ENCODE assay signal across 8 cellular contexts in genomic region chr18:21191596-21192307, GRCh38. TPM values are rescaled to one million over a fixed set of nuclear protein-coding genes. Genes with fewer than 3 reads are reported as not detected.
DNase-seq lines count a peak whose midpoint lies in the region; ATAC-seq and TF ChIP-seq lines count a peak whose summit lies in the region.

No MANE protein-coding gene starts in this region.

- no peak overlapping the region for H3K9ac ChIP-seq in DND-41 (ENCODE audit: low read depth, low read length)
- H3K9ac ChIP-seq in OCI-LY3 (ENCODE audit: low read length) = no peak overlapping the region

- H2AFZ ChIP-seq in DND-41 (ENCODE audit: low read depth, low read length) (no peak overlapping the region), OCI-LY3 (ENCODE audit: low read depth, low read length) (0 out of 2 replicates have a peak overlapping the region, but pooled peaks have one; percentile 34)

- ATAC-seq in DND-41 (ENCODE audit: insufficient read depth, low read depth) = peak; percentile 62
- ATAC-seq in lower lobe of right lung = peak; percentile 71 to 75
- ATAC-seq in GM19324 (IDR thresholded peaks at IDR 0.05; ENCODE audit: low FRiP score, unreplicated experiment) = no peak
- no peak for ATAC-seq in GM19351 (IDR thresholded peaks at IDR 0.05; ENCODE audit: unreplicated experiment)
- no peak for ATAC-seq in HG02763 (IDR thresholded peaks at IDR 0.05; ENCODE audit: unreplicated experiment)

- DNase-seq in DND-41 (peak; percentile 31), HPDE6-E6E7 (ENCODE audit: extremely low spot score) (peak; percentile 34), dedifferentiated amniotic fluid mesenchymal stem cell (ENCODE audit: extremely low spot score) (peak; percentile 54), lower lobe of right lung (peak; percentile 61)

- H4K20me1 ChIP-seq in DND-41 (ENCODE audit: insufficient read depth, low read length) (no peaks in the 10 kb centered on the region), OCI-LY3 (ENCODE audit: insufficient read depth, low read length) (no peaks in the 10 kb centered on the region)

- H3K36me3 ChIP-seq in DND-41 (ENCODE audit: insufficient read depth, low read length) (no peaks in the 10 kb centered on the region), OCI-LY3 (replicated peaks; ENCODE audit: low read depth, low read length) (no peaks in the 10 kb centered on the region), lower lobe of right lung (no peaks in the 10 kb centered on the region)

- H3K79me2 ChIP-seq in DND-41 (ENCODE audit: insufficient read depth, low read length) (no peaks in the 10 kb centered on the region), OCI-LY3 (ENCODE audit: low read length) (no peaks in the 10 kb centered on the region)

- no peaks in the 10 kb centered on the region for H3K4me1 ChIP-seq in DND-41 (ENCODE audit: insufficient read depth, low read length)
- H3K4me1 ChIP-seq in OCI-LY3 (ENCODE audit: low read length) = peaks cover 3% of the 10 kb centered on the region; the same call in 1 of the 2 replicates
- no peaks in the 10 kb centered on the region for H3K4me1 ChIP-seq in lower lobe of right lung

- H3K4me3 ChIP-seq in DND-41 (ENCODE audit: low read depth in 1 of 2, low read length in 2 of 2) (no peak overlapping the region), OCI-LY3 (ENCODE audit: low read length) (no peak overlapping the region), lower lobe of right lung (no peak overlapping the region)

- TF ChIP-seq CTCF in DND-41 (IDR thresholded peaks at IDR 0.05; ENCODE audit: borderline replicate concordance, extremely low read depth, low read length, poor library complexity, severe bottlenecking) (peak; percentile 61), OCI-LY3 (IDR thresholded peaks at IDR 0.05; ENCODE audit: low read depth, low read length) (peak; percentile 62), lower lobe of right lung (IDR thresholded peaks at IDR 0.05) (peak; percentile 57)

- no peaks in the 10 kb centered on the region for H3K9me3 ChIP-seq in DND-41 (ENCODE audit: insufficient read depth, low read length, severe bottlenecking)
- no peaks in the 10 kb centered on the region for H3K9me3 ChIP-seq in OCI-LY3 (ENCODE audit: insufficient read depth, low read length)
- no peaks in the 10 kb centered on the region for H3K9me3 ChIP-seq in lower lobe of right lung

- H3K27ac ChIP-seq in DND-41 (ENCODE audit: low read length) = no peak overlapping the region
- H3K27ac ChIP-seq in OCI-LY3 (ENCODE audit: low read length) = no peak overlapping the region
- H3K27ac ChIP-seq in lower lobe of right lung = no peak overlapping the region

- intact Hi-C loops in lower lobe of right lung (cut with DNase I) = loop anchor here (10.0 kb wide), 1 partner anchor 253 kb away; no protein-coding TSS in a partner anchor

- no peaks in the 10 kb centered on the region for H3K27me3 ChIP-seq in DND-41 (ENCODE audit: insufficient read depth, low read length, poor library complexity)
- peaks cover 7% of the 10 kb centered on the region; the same call in 1 of the 2 replicates for H3K27me3 ChIP-seq in OCI-LY3 (ENCODE audit: low read depth, low read length)
- no peaks in the 10 kb centered on the region for H3K27me3 ChIP-seq in lower lobe of right lung (ENCODE audit: low read depth)

- H3K4me2 ChIP-seq in DND-41 (ENCODE audit: insufficient read depth, low read length) (no peak overlapping the region), OCI-LY3 (ENCODE audit: low read length) (0 out of 2 replicates have a peak overlapping the region, but pooled peaks have one; percentile 29)

RNA-seq across cellular contexts. Expression of gene GREB1L, which starts 50.3 kb away (rescaled TPM):
- total RNA-seq in lower lobe of right lung = 0.74 TPM

Comparison
In these comparisons a context has a peak if more than half of its experiments do, and no peak if none do; other contexts are left out.
1. ATAC-seq: peak in DND-41 (single experiment) and lower lobe of right lung (2 of 2); none in GM19324 (single experiment), GM19351 (single experiment) and HG02763 (single experiment).
2. Peak in every context shown above with its lines, with median percentiles within 50 percentile points of each other: DNase-seq and CTCF ChIP-seq.